In genomic region chr12:56799345-56799744, GRCh38 we compare ENCODE assay signal across 3 cellular contexts. TPM values are rescaled to one million over a fixed set of nuclear protein-coding genes. Genes with fewer than 3 reads are reported as not detected.
"Had no signal": no experiment of that assay in that cellular context is flagged by ENCODE, and none has a peak within 500 bp of the region (broad histone marks: within the 10 kb centered on the region; RNA-seq: fewer than 3 reads in every experiment).

No MANE protein-coding gene starts in this region.

RNA-seq across cellular contexts. Expression of gene HSD17B6, which starts 36.2 kb away (rescaled TPM):
- total RNA-seq: ascending aorta, cardiac septum had no signal
- polyA plus RNA-seq: cardiac muscle cell had no signal
